8 cellular contexts compared by ENCODE assay signal in the genomic region with DNA sequence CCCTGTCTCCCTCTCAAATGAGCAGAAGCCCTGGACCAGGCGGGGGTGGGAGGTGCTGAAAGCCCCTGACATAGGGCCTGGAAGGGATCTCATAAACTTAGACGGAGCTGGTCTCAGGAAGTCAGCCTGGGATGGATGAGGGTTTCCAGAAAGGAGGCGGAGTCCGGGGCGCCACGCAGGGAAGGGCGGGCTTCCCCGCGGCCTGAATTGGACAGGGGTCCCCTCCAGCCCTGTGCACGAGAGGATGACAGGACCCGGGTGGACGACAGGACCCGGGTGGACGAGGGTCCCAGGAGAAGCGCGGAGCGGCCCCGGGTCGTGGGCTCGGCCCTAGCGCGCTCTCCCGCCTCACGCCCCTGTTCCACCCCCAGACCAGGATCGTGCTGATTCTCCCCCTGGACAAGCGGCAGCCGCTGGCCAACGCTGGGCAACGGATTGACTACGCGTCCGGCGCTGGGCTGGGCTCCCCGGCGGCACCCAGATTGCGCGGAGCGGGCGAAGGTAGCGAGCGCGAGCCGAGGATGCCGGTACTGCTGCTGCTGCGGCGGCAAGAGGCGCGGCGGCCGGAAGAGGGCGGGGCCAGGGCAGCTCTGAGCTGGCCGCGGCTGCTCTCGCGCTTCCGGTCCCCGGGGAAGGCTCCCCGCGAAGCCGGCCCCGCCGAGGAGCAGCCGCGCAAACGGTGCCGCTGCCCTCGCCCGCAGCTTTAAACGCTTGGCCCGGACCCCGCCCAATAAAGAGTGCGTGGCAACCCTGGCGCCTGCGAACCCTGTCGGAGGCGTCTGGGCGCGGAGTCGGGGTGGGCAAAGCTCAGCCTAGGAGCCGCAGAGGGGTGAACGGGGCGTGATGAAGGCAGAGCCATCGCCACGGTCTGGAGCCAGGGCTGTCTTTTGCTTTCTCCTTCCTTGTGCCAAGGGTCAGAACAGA. TPM values are rescaled to one million over a fixed set of nuclear protein-coding genes. Genes with fewer than 3 reads are reported as not detected.
DNase-seq lines count a peak whose midpoint lies in the region; ATAC-seq and TF ChIP-seq lines count a peak whose summit lies in the region.

No MANE protein-coding gene starts in this region.

- peaks cover 5% of the 10 kb centered on the region for H3K36me3 ChIP-seq in BJ (ENCODE audit: control insufficient read depth, insufficient read depth, low read length)
- peaks cover 2% of the 10 kb centered on the region for H3K36me3 ChIP-seq in RWPE2 (ENCODE audit: low read depth)

- peaks cover 21% of the 10 kb centered on the region for H3K4me1 Mint-ChIP-seq in activated T-helper 17 cell treated with anti-CD3 and anti-CD28 coated beads, Interleukin-2, amount 50 U/mL, for 72 hours
- H3K4me1 Mint-ChIP-seq in naive thymus-derived CD8-positive, alpha-beta T cell = peaks cover 15 to 38% (median 31%) of the 10 kb centered on the region in 4 donors

- CTCF ChIA-PET in BJ (lab: Yijun Ruan, JAX) = interaction anchor here (0.6 to 3.6 kb wide), 8 partner anchors 10 to 464 kb away, joined by 3 to 18 read pairs (median 4); no protein-coding TSS in a partner anchor

- H3K27me3 ChIP-seq in BJ (ENCODE audit: control insufficient read depth, insufficient read depth, low read length) (no peaks in the 10 kb centered on the region), RWPE2 (ENCODE audit: insufficient read depth, poor library complexity, severe bottlenecking) (no peaks in the 10 kb centered on the region)

- no peaks in the 10 kb centered on the region for H3K9me3 Mint-ChIP-seq in activated T-helper 17 cell treated with anti-CD3 and anti-CD28 coated beads, Interleukin-2, amount 50 U/mL, for 72 hours
- no peaks in the 10 kb centered on the region for H3K9me3 Mint-ChIP-seq in naive thymus-derived CD8-positive, alpha-beta T cell

- H3K9me3 ChIP-seq in RWPE2 (ENCODE audit: severe bottlenecking) = no peaks in the 10 kb centered on the region

- H3K4me1 ChIP-seq in RWPE2 (ENCODE audit: insufficient read depth, poor library complexity, severe bottlenecking) = peaks cover 3% of the 10 kb centered on the region

- peak overlapping the region; percentile 59 for H3K27ac ChIP-seq in RWPE2 (ENCODE audit: poor library complexity, severe bottlenecking)

- H3K4me3 ChIP-seq in BJ (ENCODE audit: low read depth, low read length) (peak overlapping the region; percentile 85), RWPE2 (ENCODE audit: severe bottlenecking) (peak overlapping the region; percentile 67), fibroblast of mammary gland (ENCODE audit: control insufficient read depth, low read depth, low read length) (peak overlapping the region; percentile 69)

- TF ChIP-seq CTCF in BJ (IDR thresholded peaks at IDR 0.05; ENCODE audit: insufficient read depth, low read depth, low read length) (no peak), RWPE2 (IDR thresholded peaks at IDR 0.05; ENCODE audit: poor library complexity, severe bottlenecking) (no peak), fibroblast of mammary gland (conservative IDR thresholded peaks at IDR 0.05; ENCODE audit: control insufficient read depth, insufficient read depth, low read depth, low read length) (no peak)

- H3K4me3 Mint-ChIP-seq in activated T-helper 17 cell treated with anti-CD3 and anti-CD28 coated beads, Interleukin-2, amount 50 U/mL, for 72 hours = peak overlapping the region; percentile 96
- peak overlapping the region; percentile 69 to 92 (median 86) for H3K4me3 Mint-ChIP-seq in naive thymus-derived CD8-positive, alpha-beta T cell

- in situ Hi-C loops in KBM-7 (cut with MboI; ENCODE audit: low pct_unique_long_range_greater_than_20kb, low sequenced_read_pairs) = loop anchor here (25.0 kb wide), 1 partner anchor 201 kb away; no protein-coding TSS in a partner anchor

- peak overlapping the region; percentile 95 for H3K27ac Mint-ChIP-seq in activated T-helper 17 cell treated with anti-CD3 and anti-CD28 coated beads, Interleukin-2, amount 50 U/mL, for 72 hours
- peak overlapping the region; percentile 87 to 97 (median 94) for H3K27ac Mint-ChIP-seq in naive thymus-derived CD8-positive, alpha-beta T cell

- ATAC-seq in GM19324 (IDR thresholded peaks at IDR 0.05; ENCODE audit: low FRiP score, unreplicated experiment) = peak; percentile 48
- ATAC-seq in RWPE2 (ENCODE audit: low read depth) = peak; percentile 59
- peak; percentile 65 for ATAC-seq in activated T-helper 17 cell treated with anti-CD3 and anti-CD28 coated beads, Interleukin-2, amount 50 U/mL, for 72 hours (replicated peaks)
- peak; percentile 68 to 73 for ATAC-seq in naive thymus-derived CD8-positive, alpha-beta T cell

- DNase-seq in BJ (ENCODE audit: low read depth) = no peak
- DNase-seq in KBM-7 = peak; percentile 69
- DNase-seq in RWPE2 (ENCODE audit: low spot score) = peak; percentile 95
- DNase-seq in fibroblast of mammary gland (ENCODE audit: low read depth) = peak; percentile 48
- DNase-seq in naive thymus-derived CD8-positive, alpha-beta T cell = peak; percentile 68 to 88 (median 79)
- peak; percentile 63 to 81 (median 72) for DNase-seq in stimulated activated naive CD4-positive, alpha-beta T cell (lab: John Stamatoyannopoulos, UW)

- POLR2A ChIA-PET in BJ (lab: Charles Lee) = interaction anchor here (0.6 kb wide), 3 partner anchors 86 to 987 kb away, joined by 3 to 8 read pairs (median 3); no protein-coding TSS in a partner anchor
- POLR2A ChIA-PET in naive thymus-derived CD8-positive, alpha-beta T cell (lab: Charles Lee) = interaction anchor here (0.6 to 3.7 kb wide), 20 partner anchors 10 to 449 kb away, joined by 3 to 21 read pairs (median 6); a partner anchor contains a TSS

- H3K27me3 Mint-ChIP-seq in activated T-helper 17 cell treated with anti-CD3 and anti-CD28 coated beads, Interleukin-2, amount 50 U/mL, for 72 hours = no peaks in the 10 kb centered on the region
- no peaks in the 10 kb centered on the region for H3K27me3 Mint-ChIP-seq in naive thymus-derived CD8-positive, alpha-beta T cell

- peaks cover 6% of the 10 kb centered on the region for H3K36me3 Mint-ChIP-seq in activated T-helper 17 cell treated with anti-CD3 and anti-CD28 coated beads, Interleukin-2, amount 50 U/mL, for 72 hours (ENCODE audit: low read depth)
- peaks cover 0 to 2% (median 0%) of the 10 kb centered on the region in 3 donors for H3K36me3 Mint-ChIP-seq in naive thymus-derived CD8-positive, alpha-beta T cell

RNA-seq across cellular contexts. Expression of a gene that starts 1.3 kb away (rescaled TPM):
- polyA plus RNA-seq in BJ (2011; rRNA removed) = 0.13 and 0.22 TPM in 2 replicates
- polyA minus RNA-seq in BJ (2011; rRNA and poly(A)+ RNA removed) = 0.05 TPM in 1 of 2 replicates, not detected in the other
- under 1 TPM; 0.26 to 0.41 TPM for total RNA-seq in activated T-helper 17 cell treated with anti-CD3 and anti-CD28 coated beads, Interleukin-2, amount 50 U/mL, for 72 hours
- under 1 TPM; 0.38 to 0.47 TPM for total RNA-seq in naive thymus-derived CD8-positive, alpha-beta T cell
- not detected for polyA plus RNA-seq in naive thymus-derived CD8-positive, alpha-beta T cell

RNA-seq across cellular contexts. Expression of a gene that starts 3.3 kb away (rescaled TPM):
- polyA plus RNA-seq in BJ (2011; rRNA removed) = 0.44 and 0.67 TPM in 2 replicates
- 0.38 and 0.62 TPM in 2 replicates for polyA minus RNA-seq in BJ (2011; rRNA and poly(A)+ RNA removed)
- total RNA-seq in activated T-helper 17 cell treated with anti-CD3 and anti-CD28 coated beads, Interleukin-2, amount 50 U/mL, for 72 hours = 1 to 10 TPM; 1.5 to 2.6 TPM
- total RNA-seq in naive thymus-derived CD8-positive, alpha-beta T cell = 1 to 10 TPM; 3.7 to 4.5 TPM
- polyA plus RNA-seq in naive thymus-derived CD8-positive, alpha-beta T cell = 1 to 10 TPM; 1.8 to 3.2 (median 1.9) TPM

RNA-seq across cellular contexts. Expression of a gene that starts 10.8 kb away (rescaled TPM):
- 13.4 and 20.2 TPM in 2 replicates for polyA plus RNA-seq in BJ (2011; rRNA removed)
- 30.8 and 38.1 TPM in 2 replicates for polyA minus RNA-seq in BJ (2011; rRNA and poly(A)+ RNA removed)
- total RNA-seq in activated T-helper 17 cell treated with anti-CD3 and anti-CD28 coated beads, Interleukin-2, amount 50 U/mL, for 72 hours = 10 to 100 TPM; 20.8 to 26.5 TPM
- 10 to 100 TPM; 10.8 to 12.8 TPM for total RNA-seq in naive thymus-derived CD8-positive, alpha-beta T cell
- polyA plus RNA-seq in naive thymus-derived CD8-positive, alpha-beta T cell = 1 to 10 TPM; 1.1 to 1.8 (median 1.4) TPM

RNA-seq across cellular contexts. Expression of a gene that starts 22.8 kb away (rescaled TPM):
- 5.1 and 7.5 TPM in 2 replicates for polyA plus RNA-seq in BJ (2011; rRNA removed)
- polyA minus RNA-seq in BJ (2011; rRNA and poly(A)+ RNA removed) = 6.1 and 6.3 TPM in 2 replicates
- total RNA-seq in activated T-helper 17 cell treated with anti-CD3 and anti-CD28 coated beads, Interleukin-2, amount 50 U/mL, for 72 hours = 10 to 100 TPM; 40.2 to 65.4 TPM
- total RNA-seq in naive thymus-derived CD8-positive, alpha-beta T cell = 1 to 10 TPM; 1.3 to 1.4 TPM
- polyA plus RNA-seq in naive thymus-derived CD8-positive, alpha-beta T cell = under 1 TPM; 0.19 to 0.49 (median 0.34) TPM

RNA-seq across cellular contexts. Expression of a gene that starts 56.7 kb away (rescaled TPM):
- 7.8 and 11.2 TPM in 2 replicates for polyA plus RNA-seq in BJ (2011; rRNA removed)
- polyA minus RNA-seq in BJ (2011; rRNA and poly(A)+ RNA removed) = 6.1 and 8.3 TPM in 2 replicates
- 1 to 10 TPM; 6.7 to 8.0 TPM for total RNA-seq in activated T-helper 17 cell treated with anti-CD3 and anti-CD28 coated beads, Interleukin-2, amount 50 U/mL, for 72 hours
- 10 to 100 TPM; 10.7 to 12.1 TPM for total RNA-seq in naive thymus-derived CD8-positive, alpha-beta T cell
- polyA plus RNA-seq in naive thymus-derived CD8-positive, alpha-beta T cell = 10 to 100 TPM in 2 of 3 donors, 1 to 10 TPM in 1; 8.9 to 16.1 (median 16.0) TPM
